8 cellular contexts compared by ENCODE assay signal in genomic region chr1:228810855-228811654, GRCh38.
DNase-seq lines count a peak whose midpoint lies in the region; ATAC-seq and TF ChIP-seq lines count a peak whose summit lies in the region.

No MANE protein-coding gene starts in this region.

- no peak for ATAC-seq in activated naive CD4-positive, alpha-beta T cell treated with anti-CD3 and anti-CD28 coated beads, Interleukin-2, amount 50 U/mL, for 72 hours
- ATAC-seq in upper lobe of right lung (peak; percentile 10), HG03095 (IDR thresholded peaks at IDR 0.05; ENCODE audit: unreplicated experiment) (no peak)

- peak overlapping the region; percentile 34; the same call in 1 of the 2 replicates for H3K27ac ChIP-seq in KMS-11
- peak overlapping the region; percentile 87 for H3K27ac ChIP-seq in hepatocyte
- H3K27ac ChIP-seq in upper lobe of right lung = no peak overlapping the region
- no peak overlapping the region for H3K27ac ChIP-seq in prostate gland

- H3K4me3 Mint-ChIP-seq in activated naive CD4-positive, alpha-beta T cell treated with anti-CD3 and anti-CD28 coated beads for 36 hours = no peak overlapping the region

- H3K4me3 ChIP-seq in KMS-11 (IDR thresholded peaks at IDR 0.05; ENCODE audit: insufficient read depth, low read depth, low read length) (no peak overlapping the region), hepatocyte (no peak overlapping the region), upper lobe of right lung (no peak overlapping the region), prostate gland (no peak overlapping the region)

- H4K20me1 ChIP-seq in KMS-11 (ENCODE audit: insufficient read depth) (no peaks in the 10 kb centered on the region), hepatocyte (ENCODE audit: insufficient read depth, poor library complexity, severe bottlenecking) (no peaks in the 10 kb centered on the region)

- H2AFZ ChIP-seq in KMS-11 (ENCODE audit: low read depth) (peak overlapping the region; percentile 52), hepatocyte (no peak overlapping the region)

- CTCF ChIA-PET in activated naive CD4-positive, alpha-beta T cell treated with anti-CD3 and anti-CD28 coated beads for 36 hours (lab: Charles Lee) = no interaction called here

- peaks cover 28% of the 10 kb centered on the region for H3K4me1 Mint-ChIP-seq in activated naive CD4-positive, alpha-beta T cell treated with anti-CD3 and anti-CD28 coated beads for 36 hours (ENCODE audit: low read depth)

- peak overlapping the region; percentile 51 for H3K4me2 ChIP-seq in KMS-11
- no peak overlapping the region for H3K4me2 ChIP-seq in hepatocyte

- H3K79me2 ChIP-seq in KMS-11 (ENCODE audit: insufficient read depth, low read depth) = no peaks in the 10 kb centered on the region
- no peaks in the 10 kb centered on the region for H3K79me2 ChIP-seq in hepatocyte

- H3K27me3 Mint-ChIP-seq in activated naive CD4-positive, alpha-beta T cell treated with anti-CD3 and anti-CD28 coated beads for 36 hours (ENCODE audit: low read depth) = no peaks in the 10 kb centered on the region

- no peak overlapping the region; the same call in 1 of the 2 replicates for H3K9ac ChIP-seq in KMS-11

- H3K9me3 ChIP-seq in hepatocyte (ENCODE audit: low read depth) (no peaks in the 10 kb centered on the region), upper lobe of right lung (no peaks in the 10 kb centered on the region), prostate gland (no peaks in the 10 kb centered on the region)

- no peaks in the 10 kb centered on the region for H3K27me3 ChIP-seq in KMS-11 (ENCODE audit: insufficient read depth, low read depth)
- no peaks in the 10 kb centered on the region for H3K27me3 ChIP-seq in hepatocyte
- no peaks in the 10 kb centered on the region for H3K27me3 ChIP-seq in upper lobe of right lung
- H3K27me3 ChIP-seq in prostate gland (replicated peaks; ENCODE audit: insufficient read depth) = no peaks in the 10 kb centered on the region

- no peaks in the 10 kb centered on the region for H3K9me2 ChIP-seq in hepatocyte (replicated peaks; ENCODE audit: insufficient read depth)

- TF ChIP-seq CTCF in KMS-11 (conservative IDR thresholded peaks at IDR 0.05; ENCODE audit: low read depth, low read length) (no peak), hepatocyte (IDR thresholded peaks at IDR 0.05; ENCODE audit: poor library complexity) (no peak), upper lobe of right lung (IDR thresholded peaks at IDR 0.05) (no peak), prostate gland (IDR thresholded peaks at IDR 0.05) (no peak)

- peaks cover 12% of the 10 kb centered on the region for H3K4me1 ChIP-seq in KMS-11 (ENCODE audit: low read depth, poor library complexity, severe bottlenecking)
- peaks cover 23% of the 10 kb centered on the region for H3K4me1 ChIP-seq in hepatocyte (ENCODE audit: insufficient read depth)
- peaks cover 7% of the 10 kb centered on the region for H3K4me1 ChIP-seq in upper lobe of right lung
- H3K4me1 ChIP-seq in prostate gland (replicated peaks) = no peaks in the 10 kb centered on the region

- no peak for DNase-seq in activated naive CD4-positive, alpha-beta T cell treated with anti-CD3 and anti-CD28 coated beads, Interleukin-2, amount 50 U/mL, for 72 hours (ENCODE audit: low spot score in 2 of 2)
- DNase-seq in activated naive CD4-positive, alpha-beta T cell treated with anti-CD3 and anti-CD28 coated beads for 36 hours = no peak
- DNase-seq in hepatocyte (ENCODE audit: low spot score) = no peak
- no peak for DNase-seq in upper lobe of right lung
- no peak for DNase-seq in prostate gland (ENCODE audit: low spot score)
- DNase-seq in NCI-H128 (lab: John Stamatoyannopoulos, UW; ENCODE audit: unreplicated experiment) = no peak

- H3K36me3 ChIP-seq in KMS-11 (ENCODE audit: insufficient read depth) = no peaks in the 10 kb centered on the region; the same call in 1 of the 2 replicates
- H3K36me3 ChIP-seq in hepatocyte (replicated peaks; ENCODE audit: insufficient read depth, low read depth) = no peaks in the 10 kb centered on the region
- no peaks in the 10 kb centered on the region for H3K36me3 ChIP-seq in upper lobe of right lung
- H3K36me3 ChIP-seq in prostate gland = no peaks in the 10 kb centered on the region

- WGBS in hepatocyte (ENCODE audit: low lambda C conversion rate, missing lambda C conversion rate) = 81% methylated on average over 6 of the region's 6 CpGs
- 71% methylated on average over 6 of the region's 6 CpGs for WGBS in prostate gland

- intact Hi-C loops in activated naive CD4-positive, alpha-beta T cell treated with anti-CD3 and anti-CD28 coated beads for 36 hours (cut with micrococcal nuclease) = no loop called here
- intact Hi-C loops in upper lobe of right lung (cut with DNase I) = no loop called here
- intact Hi-C loops in prostate gland (cut with DNase I) = no loop called here

- peak overlapping the region; percentile 39 to 91 for H3K27ac Mint-ChIP-seq in activated naive CD4-positive, alpha-beta T cell treated with anti-CD3 and anti-CD28 coated beads, Interleukin-2, amount 50 U/mL, for 72 hours
- no peak overlapping the region for H3K27ac Mint-ChIP-seq in activated naive CD4-positive, alpha-beta T cell treated with anti-CD3 and anti-CD28 coated beads for 36 hours

- H3K9me3 Mint-ChIP-seq in activated naive CD4-positive, alpha-beta T cell treated with anti-CD3 and anti-CD28 coated beads, Interleukin-2, amount 50 U/mL, for 72 hours = peaks cover 0 to 12% of the 10 kb centered on the region in 2 donors
- H3K9me3 Mint-ChIP-seq in activated naive CD4-positive, alpha-beta T cell treated with anti-CD3 and anti-CD28 coated beads for 36 hours = no peaks in the 10 kb centered on the region

- H3K36me3 Mint-ChIP-seq in activated naive CD4-positive, alpha-beta T cell treated with anti-CD3 and anti-CD28 coated beads, Interleukin-2, amount 50 U/mL, for 72 hours = peaks cover 5 to 15% of the 10 kb centered on the region in 2 donors
- H3K36me3 Mint-ChIP-seq in activated naive CD4-positive, alpha-beta T cell treated with anti-CD3 and anti-CD28 coated beads for 36 hours (ENCODE audit: low read depth) = no peaks in the 10 kb centered on the region

- no peak for TF ChIP-seq POLR2A in prostate gland (IDR thresholded peaks at IDR 0.05)

Comparison
In these comparisons a context has a peak if more than half of its experiments do, and no peak if none do; other contexts are left out.
1. H3K27ac ChIP-seq: peak in KMS-11 (single experiment) and hepatocyte (single experiment); none in upper lobe of right lung (single experiment) and prostate gland (0 of 2).